ENCODE assay signal across 1 cellular context in genomic region chr7:140084972-140085371, GRCh38.
TF ChIP-seq lines count a peak whose summit lies in the region.

No MANE protein-coding gene starts in this region.

TF ChIP-seq in GM12878, 131 proteins besides CTCF, POLR2A, EP300 and RAD21 (continued from another document):
- TF ChIP-seq, protein P1, sequence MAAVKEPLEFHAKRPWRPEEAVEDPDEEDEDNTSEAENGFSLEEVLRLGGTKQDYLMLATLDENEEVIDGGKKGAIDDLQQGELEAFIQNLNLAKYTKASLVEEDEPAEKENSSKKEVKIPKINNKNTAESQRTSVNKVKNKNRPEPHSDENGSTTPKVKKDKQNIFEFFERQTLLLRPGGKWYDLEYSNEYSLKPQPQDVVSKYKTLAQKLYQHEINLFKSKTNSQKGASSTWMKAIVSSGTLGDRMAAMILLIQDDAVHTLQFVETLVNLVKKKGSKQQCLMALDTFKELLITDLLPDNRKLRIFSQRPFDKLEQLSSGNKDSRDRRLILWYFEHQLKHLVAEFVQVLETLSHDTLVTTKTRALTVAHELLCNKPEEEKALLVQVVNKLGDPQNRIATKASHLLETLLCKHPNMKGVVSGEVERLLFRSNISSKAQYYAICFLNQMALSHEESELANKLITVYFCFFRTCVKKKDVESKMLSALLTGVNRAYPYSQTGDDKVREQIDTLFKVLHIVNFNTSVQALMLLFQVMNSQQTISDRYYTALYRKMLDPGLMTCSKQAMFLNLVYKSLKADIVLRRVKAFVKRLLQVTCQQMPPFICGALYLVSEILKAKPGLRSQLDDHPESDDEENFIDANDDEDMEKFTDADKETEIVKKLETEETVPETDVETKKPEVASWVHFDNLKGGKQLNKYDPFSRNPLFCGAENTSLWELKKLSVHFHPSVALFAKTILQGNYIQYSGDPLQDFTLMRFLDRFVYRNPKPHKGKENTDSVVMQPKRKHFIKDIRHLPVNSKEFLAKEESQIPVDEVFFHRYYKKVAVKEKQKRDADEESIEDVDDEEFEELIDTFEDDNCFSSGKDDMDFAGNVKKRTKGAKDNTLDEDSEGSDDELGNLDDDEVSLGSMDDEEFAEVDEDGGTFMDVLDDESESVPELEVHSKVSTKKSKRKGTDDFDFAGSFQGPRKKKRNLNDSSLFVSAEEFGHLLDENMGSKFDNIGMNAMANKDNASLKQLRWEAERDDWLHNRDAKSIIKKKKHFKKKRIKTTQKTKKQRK (IDR thresholded peaks at IDR 0.05; ENCODE audit: low read depth, low read length) = no peak
- TF ChIP-seq IRF4 (IDR thresholded peaks at IDR 0.05; ENCODE audit: low read depth, low read length) (peak; percentile 95), MYC (IDR thresholded peaks at IDR 0.05; ENCODE audit: insufficient read depth, insufficient read length, insufficient replicate concordance, low read length, severe bottlenecking) (no peak)
